In the genomic region with DNA sequence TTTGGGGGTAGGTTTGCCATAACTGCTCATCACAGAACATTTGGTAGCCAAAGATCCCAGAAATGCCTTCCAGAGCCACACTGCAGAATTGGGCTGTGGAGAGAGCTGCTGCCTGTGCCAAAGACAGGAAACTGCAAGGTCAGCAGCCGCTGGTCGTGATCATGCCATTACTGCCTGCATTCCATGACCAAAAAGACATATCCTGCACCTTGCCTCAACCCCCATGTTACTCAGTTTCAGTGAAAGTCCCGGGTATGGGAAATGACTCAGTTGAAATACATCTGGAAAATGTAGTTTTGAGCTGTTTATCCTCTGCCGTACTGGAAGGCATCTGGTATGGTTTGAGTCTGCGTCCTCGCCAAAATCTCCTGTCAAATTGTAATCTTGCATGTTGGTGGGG, we compare ENCODE assay signal across 1 cellular context.
TF ChIP-seq lines count a peak whose summit lies in the region.

No MANE protein-coding gene starts in this region.

TF ChIP-seq in H1, 55 proteins besides CTCF, POLR2A, EP300 and RAD21 (continued from another document):
- TF ChIP-seq, protein P1, sequence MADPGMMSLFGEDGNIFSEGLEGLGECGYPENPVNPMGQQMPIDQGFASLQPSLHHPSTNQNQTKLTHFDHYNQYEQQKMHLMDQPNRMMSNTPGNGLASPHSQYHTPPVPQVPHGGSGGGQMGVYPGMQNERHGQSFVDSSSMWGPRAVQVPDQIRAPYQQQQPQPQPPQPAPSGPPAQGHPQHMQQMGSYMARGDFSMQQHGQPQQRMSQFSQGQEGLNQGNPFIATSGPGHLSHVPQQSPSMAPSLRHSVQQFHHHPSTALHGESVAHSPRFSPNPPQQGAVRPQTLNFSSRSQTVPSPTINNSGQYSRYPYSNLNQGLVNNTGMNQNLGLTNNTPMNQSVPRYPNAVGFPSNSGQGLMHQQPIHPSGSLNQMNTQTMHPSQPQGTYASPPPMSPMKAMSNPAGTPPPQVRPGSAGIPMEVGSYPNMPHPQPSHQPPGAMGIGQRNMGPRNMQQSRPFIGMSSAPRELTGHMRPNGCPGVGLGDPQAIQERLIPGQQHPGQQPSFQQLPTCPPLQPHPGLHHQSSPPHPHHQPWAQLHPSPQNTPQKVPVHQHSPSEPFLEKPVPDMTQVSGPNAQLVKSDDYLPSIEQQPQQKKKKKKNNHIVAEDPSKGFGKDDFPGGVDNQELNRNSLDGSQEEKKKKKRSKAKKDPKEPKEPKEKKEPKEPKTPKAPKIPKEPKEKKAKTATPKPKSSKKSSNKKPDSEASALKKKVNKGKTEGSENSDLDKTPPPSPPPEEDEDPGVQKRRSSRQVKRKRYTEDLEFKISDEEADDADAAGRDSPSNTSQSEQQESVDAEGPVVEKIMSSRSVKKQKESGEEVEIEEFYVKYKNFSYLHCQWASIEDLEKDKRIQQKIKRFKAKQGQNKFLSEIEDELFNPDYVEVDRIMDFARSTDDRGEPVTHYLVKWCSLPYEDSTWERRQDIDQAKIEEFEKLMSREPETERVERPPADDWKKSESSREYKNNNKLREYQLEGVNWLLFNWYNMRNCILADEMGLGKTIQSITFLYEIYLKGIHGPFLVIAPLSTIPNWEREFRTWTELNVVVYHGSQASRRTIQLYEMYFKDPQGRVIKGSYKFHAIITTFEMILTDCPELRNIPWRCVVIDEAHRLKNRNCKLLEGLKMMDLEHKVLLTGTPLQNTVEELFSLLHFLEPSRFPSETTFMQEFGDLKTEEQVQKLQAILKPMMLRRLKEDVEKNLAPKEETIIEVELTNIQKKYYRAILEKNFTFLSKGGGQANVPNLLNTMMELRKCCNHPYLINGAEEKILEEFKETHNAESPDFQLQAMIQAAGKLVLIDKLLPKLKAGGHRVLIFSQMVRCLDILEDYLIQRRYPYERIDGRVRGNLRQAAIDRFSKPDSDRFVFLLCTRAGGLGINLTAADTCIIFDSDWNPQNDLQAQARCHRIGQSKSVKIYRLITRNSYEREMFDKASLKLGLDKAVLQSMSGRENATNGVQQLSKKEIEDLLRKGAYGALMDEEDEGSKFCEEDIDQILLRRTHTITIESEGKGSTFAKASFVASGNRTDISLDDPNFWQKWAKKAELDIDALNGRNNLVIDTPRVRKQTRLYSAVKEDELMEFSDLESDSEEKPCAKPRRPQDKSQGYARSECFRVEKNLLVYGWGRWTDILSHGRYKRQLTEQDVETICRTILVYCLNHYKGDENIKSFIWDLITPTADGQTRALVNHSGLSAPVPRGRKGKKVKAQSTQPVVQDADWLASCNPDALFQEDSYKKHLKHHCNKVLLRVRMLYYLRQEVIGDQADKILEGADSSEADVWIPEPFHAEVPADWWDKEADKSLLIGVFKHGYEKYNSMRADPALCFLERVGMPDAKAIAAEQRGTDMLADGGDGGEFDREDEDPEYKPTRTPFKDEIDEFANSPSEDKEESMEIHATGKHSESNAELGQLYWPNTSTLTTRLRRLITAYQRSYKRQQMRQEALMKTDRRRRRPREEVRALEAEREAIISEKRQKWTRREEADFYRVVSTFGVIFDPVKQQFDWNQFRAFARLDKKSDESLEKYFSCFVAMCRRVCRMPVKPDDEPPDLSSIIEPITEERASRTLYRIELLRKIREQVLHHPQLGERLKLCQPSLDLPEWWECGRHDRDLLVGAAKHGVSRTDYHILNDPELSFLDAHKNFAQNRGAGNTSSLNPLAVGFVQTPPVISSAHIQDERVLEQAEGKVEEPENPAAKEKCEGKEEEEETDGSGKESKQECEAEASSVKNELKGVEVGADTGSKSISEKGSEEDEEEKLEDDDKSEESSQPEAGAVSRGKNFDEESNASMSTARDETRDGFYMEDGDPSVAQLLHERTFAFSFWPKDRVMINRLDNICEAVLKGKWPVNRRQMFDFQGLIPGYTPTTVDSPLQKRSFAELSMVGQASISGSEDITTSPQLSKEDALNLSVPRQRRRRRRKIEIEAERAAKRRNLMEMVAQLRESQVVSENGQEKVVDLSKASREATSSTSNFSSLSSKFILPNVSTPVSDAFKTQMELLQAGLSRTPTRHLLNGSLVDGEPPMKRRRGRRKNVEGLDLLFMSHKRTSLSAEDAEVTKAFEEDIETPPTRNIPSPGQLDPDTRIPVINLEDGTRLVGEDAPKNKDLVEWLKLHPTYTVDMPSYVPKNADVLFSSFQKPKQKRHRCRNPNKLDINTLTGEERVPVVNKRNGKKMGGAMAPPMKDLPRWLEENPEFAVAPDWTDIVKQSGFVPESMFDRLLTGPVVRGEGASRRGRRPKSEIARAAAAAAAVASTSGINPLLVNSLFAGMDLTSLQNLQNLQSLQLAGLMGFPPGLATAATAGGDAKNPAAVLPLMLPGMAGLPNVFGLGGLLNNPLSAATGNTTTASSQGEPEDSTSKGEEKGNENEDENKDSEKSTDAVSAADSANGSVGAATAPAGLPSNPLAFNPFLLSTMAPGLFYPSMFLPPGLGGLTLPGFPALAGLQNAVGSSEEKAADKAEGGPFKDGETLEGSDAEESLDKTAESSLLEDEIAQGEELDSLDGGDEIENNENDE (IDR thresholded peaks at IDR 0.05; ENCODE audit: insufficient replicate concordance, low read length): no peak
- no peak for TF ChIP-seq JUN (IDR thresholded peaks at IDR 0.05; ENCODE audit: low read depth, low read length)
- TF ChIP-seq CBX8 (IDR thresholded peaks at IDR 0.05; ENCODE audit: borderline replicate concordance, low read depth, low read length): no peak
- TF ChIP-seq BRCA1 (IDR thresholded peaks at IDR 0.05; ENCODE audit: low read depth, low read length): no peak
- no peak for TF ChIP-seq KDM1A (IDR thresholded peaks at IDR 0.05; ENCODE audit: borderline replicate concordance, low read length)
- TF ChIP-seq, protein P2, sequence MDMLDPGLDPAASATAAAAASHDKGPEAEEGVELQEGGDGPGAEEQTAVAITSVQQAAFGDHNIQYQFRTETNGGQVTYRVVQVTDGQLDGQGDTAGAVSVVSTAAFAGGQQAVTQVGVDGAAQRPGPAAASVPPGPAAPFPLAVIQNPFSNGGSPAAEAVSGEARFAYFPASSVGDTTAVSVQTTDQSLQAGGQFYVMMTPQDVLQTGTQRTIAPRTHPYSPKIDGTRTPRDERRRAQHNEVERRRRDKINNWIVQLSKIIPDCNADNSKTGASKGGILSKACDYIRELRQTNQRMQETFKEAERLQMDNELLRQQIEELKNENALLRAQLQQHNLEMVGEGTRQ (IDR thresholded peaks at IDR 0.05; ENCODE audit: low read length): no peak
- no peak for TF ChIP-seq SUZ12 (IDR thresholded peaks at IDR 0.05; ENCODE audit: low read length)
- no peak for TF ChIP-seq RFX5 (IDR thresholded peaks at IDR 0.05; ENCODE audit: borderline replicate concordance, low read depth, low read length)
- TF ChIP-seq ZNF274 (IDR thresholded peaks at IDR 0.05; ENCODE audit: borderline replicate concordance, extremely low read depth, low read length): no peak
- TF ChIP-seq CREB1 (IDR thresholded peaks at IDR 0.05): no peak
- TF ChIP-seq CTBP2 (IDR thresholded peaks at IDR 0.05; ENCODE audit: borderline replicate concordance, insufficient read depth, insufficient read length, low read length): no peak
- TF ChIP-seq RNF2 (IDR thresholded peaks at IDR 0.05; ENCODE audit: borderline replicate concordance, low read depth, low read length, missing control alignments, poor library complexity, severe bottlenecking): no peak
- TF ChIP-seq CBX5 (IDR thresholded peaks at IDR 0.05; ENCODE audit: low read depth, low read length): no peak
- no peak for TF ChIP-seq SP4 (IDR thresholded peaks at IDR 0.05; ENCODE audit: low read length)
- TF ChIP-seq KDM4A (IDR thresholded peaks at IDR 0.05; ENCODE audit: low read depth, low read length, severe bottlenecking): no peak
- TF ChIP-seq SIRT6 (IDR thresholded peaks at IDR 0.05; ENCODE audit: low read length): no peak
- no peak for TF ChIP-seq SIN3A (conservative IDR thresholded peaks at IDR 0.05 in 1 of 2, IDR thresholded peaks at IDR 0.05 in 1 of 2; ENCODE audit: low read depth in 1 of 2, low read length in 2 of 2)
- TF ChIP-seq BCL11A (IDR thresholded peaks at IDR 0.05; ENCODE audit: low read depth in 2 of 2, low read length in 2 of 2): no peak
